Comparison of ENCODE assay signal across 1 cellular context in genomic region chr10:119638982-119639381, GRCh38.
TF ChIP-seq lines count a peak whose summit lies in the region.

No MANE protein-coding gene starts in this region.

TF ChIP-seq in HepG2, 621 proteins besides CTCF, POLR2A, EP300 and RAD21 (continued from another document and continues in another):
- TF ChIP-seq AHDC1 (CRISPR knock-in tag; IDR thresholded peaks at IDR 0.05; ENCODE audit: borderline replicate concordance) (no peak), CENPT (CRISPR knock-in tag; IDR thresholded peaks at IDR 0.05; ENCODE audit: low read depth) (no peak), SALL2 (CRISPR knock-in tag; IDR thresholded peaks at IDR 0.05) (no peak), SNAI1 (CRISPR knock-in tag; IDR thresholded peaks at IDR 0.05; ENCODE audit: borderline replicate concordance) (no peak), GMEB1 (CRISPR knock-in tag; IDR thresholded peaks at IDR 0.05; ENCODE audit: borderline replicate concordance) (no peak), RBM39 (IDR thresholded peaks at IDR 0.05; ENCODE audit: low read depth, low read length, poor library complexity, severe bottlenecking) (no peak), BRCA1 (CRISPR knock-in tag; IDR thresholded peaks at IDR 0.05) (no peak), ZNF280B (CRISPR knock-in tag; IDR thresholded peaks at IDR 0.05; ENCODE audit: borderline replicate concordance) (no peak), ATF7-NPFF (CRISPR knock-in tag; IDR thresholded peaks at IDR 0.05; ENCODE audit: low read depth) (no peak), ARID3A (IDR thresholded peaks at IDR 0.05; ENCODE audit: low read depth, low read length) (no peak), NR2F2 (IDR thresholded peaks at IDR 0.05; ENCODE audit: borderline replicate concordance, low read depth) (peak; percentile 75), SP4 (CRISPR knock-in tag; IDR thresholded peaks at IDR 0.05) (no peak), MLXIP (CRISPR knock-in tag; IDR thresholded peaks at IDR 0.05; ENCODE audit: borderline replicate concordance) (no peak), ZNF709 (CRISPR knock-in tag; IDR thresholded peaks at IDR 0.05) (no peak), THRA (CRISPR knock-in tag; IDR thresholded peaks at IDR 0.05; ENCODE audit: borderline replicate concordance) (peak; percentile 76; the same call in 1 of the 2 replicates), RCOR2 (CRISPR knock-in tag; IDR thresholded peaks at IDR 0.05) (no peak), ZNF329 (CRISPR knock-in tag; IDR thresholded peaks at IDR 0.05; ENCODE audit: low read depth) (no peak), ZNF678 (CRISPR knock-in tag; IDR thresholded peaks at IDR 0.05) (no peak), PHF5A (CRISPR knock-in tag; IDR thresholded peaks at IDR 0.05; ENCODE audit: low read depth, unreplicated experiment) (no peak), ZHX2 (IDR thresholded peaks at IDR 0.05; ENCODE audit: low read depth) (no peak), ZHX2 (CRISPR knock-in tag; IDR thresholded peaks at IDR 0.05; ENCODE audit: borderline replicate concordance) (no peak), IKZF1 (IDR thresholded peaks at IDR 0.05) (no peak), SRSF9 (IDR thresholded peaks at IDR 0.05; ENCODE audit: borderline replicate concordance, insufficient read depth, low read depth, low read length, poor library complexity, severe bottlenecking) (no peak), HIVEP1 (CRISPR knock-in tag; IDR thresholded peaks at IDR 0.05) (no peak), ZNF790 (CRISPR knock-in tag; IDR thresholded peaks at IDR 0.05; ENCODE audit: borderline replicate concordance) (no peak), FOSL2 (CRISPR knock-in tag; IDR thresholded peaks at IDR 0.05) (no peak), ZSCAN9 (CRISPR knock-in tag; IDR thresholded peaks at IDR 0.05; ENCODE audit: borderline replicate concordance) (no peak), ZNF572 (CRISPR knock-in tag; IDR thresholded peaks at IDR 0.05) (no peak), E2F1 (CRISPR knock-in tag; IDR thresholded peaks at IDR 0.05) (no peak), HINFP (CRISPR knock-in tag; IDR thresholded peaks at IDR 0.05; ENCODE audit: low read depth) (no peak), SNAPC5 (CRISPR knock-in tag; IDR thresholded peaks at IDR 0.05; ENCODE audit: borderline replicate concordance) (no peak), JDP2 (CRISPR knock-in tag; IDR thresholded peaks at IDR 0.05; ENCODE audit: borderline replicate concordance) (no peak)
